43 cellular contexts compared by ENCODE assay signal in genomic region chr16:8587065-8587464, GRCh38. TPM values are rescaled to one million over a fixed set of nuclear protein-coding genes. Genes with fewer than 3 reads are reported as not detected.
"Had no signal": no experiment of that assay in that cellular context is flagged by ENCODE, and none has a peak within 500 bp of the region (broad histone marks: within the 10 kb centered on the region; RNA-seq: fewer than 3 reads in every experiment).

No MANE protein-coding gene starts in this region.

- H3K36me3 ChIP-seq: ascending aorta, brain microvascular endothelial cell, breast epithelium, cardiac muscle cell had no signal

- H3K36me3 Mint-ChIP-seq: activated naive CD4-positive, alpha-beta T cell treated with anti-CD3 and anti-CD28 coated beads, Interleukin-2, amount 10 ng/mL, durations not matched to agents 7 days and 5 days; activated naive CD4-positive, alpha-beta T cell treated with anti-CD3 and anti-CD28 coated beads, Interleukin-2, amount 50 U/mL, for 24 hours; activated naive CD4-positive, alpha-beta T cell treated with anti-CD3 and anti-CD28 coated beads, Interleukin-2, amount 50 U/mL, for 72 hours; activated naive CD8-positive, alpha-beta T cell; activated naive CD8-positive, alpha-beta T cell treated with anti-CD3 and anti-CD28 coated beads for 36 hours; activated naive CD8-positive, alpha-beta T cell treated with anti-CD3 and anti-CD28 coated beads, Interleukin-2, amount 10 ng/mL, durations not matched to agents 7 days and 5 days; brain had no signal

- H3K27ac Mint-ChIP-seq: activated naive CD4-positive, alpha-beta T cell treated with anti-CD3 and anti-CD28 coated beads for 36 hours; activated naive CD4-positive, alpha-beta T cell treated with anti-CD3 and anti-CD28 coated beads, Interleukin-2, amount 10 ng/mL, durations not matched to agents 7 days and 5 days; activated naive CD4-positive, alpha-beta T cell treated with anti-CD3 and anti-CD28 coated beads, Interleukin-2, amount 50 U/mL, for 24 hours; activated naive CD4-positive, alpha-beta T cell treated with anti-CD3 and anti-CD28 coated beads, Interleukin-2, amount 50 U/mL, for 72 hours; activated naive CD8-positive, alpha-beta T cell; activated naive CD8-positive, alpha-beta T cell treated with anti-CD3 and anti-CD28 coated beads for 36 hours; activated naive CD8-positive, alpha-beta T cell treated with anti-CD3 and anti-CD28 coated beads, Interleukin-2, amount 10 ng/mL, durations not matched to agents 7 days and 5 days; activated naive CD8-positive, alpha-beta T cell treated with anti-CD3 and anti-CD28 coated beads, Interleukin-2, amount 50 U/mL, for 24 hours; activated T-cell treated with anti-CD3 and anti-CD28 coated beads, Interleukin-2, amount 50 U/mL, for 24 hours; activated T-cell treated with anti-CD3 and anti-CD28 coated beads, Interleukin-2, amount 50 U/mL, for 72 hours; activated T-helper 1 cell treated with anti-CD3 and anti-CD28 coated beads, Interleukin-12 subunit alpha, Interleukin-12 subunit beta, Interleukin-2, Interleukin-4 antibody, amounts not matched to agents 30 ng/mL and 10 ng/mL and 1 ng/mL, durations not matched to agents 14 hours and 24 hours and 36 hours; activated T-helper 17 cell treated with anti-CD3 and anti-CD28 coated beads, Interleukin-2, amount 50 U/mL, for 72 hours; activated T-helper 2 cell treated with anti-CD3 and anti-CD28 coated beads, Interferon-gamma antibody, Interleukin-2, Interleukin-4, amounts not matched to agents 10 μg/mL and 5 μg/mL and 100 μg/mL, durations not matched to agents 14 hours and 24 hours and 36 hours; brain had no signal

- DNase-seq: activated effector memory CD4-positive, alpha-beta T cell treated with anti-CD3 and anti-CD28 coated beads, Interleukin-2, amount 50 U/mL, for 16 hours; activated effector memory CD4-positive, alpha-beta T cell treated with Interleukin-2 at 50 U/mL for 16 hours; activated gamma-delta T cell; activated gamma-delta T cell treated with Interleukin-2 at 50 U/mL for 16 hours; activated naive CD4-positive, alpha-beta T cell; activated naive CD4-positive, alpha-beta T cell treated with anti-CD3 and anti-CD28 coated beads for 36 hours; activated naive CD4-positive, alpha-beta T cell treated with anti-CD3 and anti-CD28 coated beads, Interleukin-2, amount 10 ng/mL, durations not matched to agents 7 days and 5 days; activated naive CD4-positive, alpha-beta T cell treated with anti-CD3 and anti-CD28 coated beads, Interleukin-2, amount 50 U/mL, for 16 hours; activated naive CD4-positive, alpha-beta T cell treated with Interleukin-2 at 50 U/mL for 16 hours; activated naive CD8-positive, alpha-beta T cell treated with anti-CD3 and anti-CD28 coated beads for 36 hours; activated naive CD8-positive, alpha-beta T cell treated with anti-CD3 and anti-CD28 coated beads, Interleukin-2, amount 10 ng/mL, durations not matched to agents 7 days and 5 days; activated naive CD8-positive, alpha-beta T cell treated with anti-CD3 and anti-CD28 coated beads, Interleukin-2, amount 50 U/mL, for 24 hours; activated T-cell treated with anti-CD3 and anti-CD28 coated beads, Interleukin-2, amount 50 U/mL, for 1 hour; activated T-cell treated with anti-CD3 and anti-CD28 coated beads, Interleukin-2, amount 50 U/mL, for 24 hours; activated T-cell treated with anti-CD3 and anti-CD28 coated beads, Interleukin-2, amount 50 U/mL, for 4 hours; activated T-cell treated with anti-CD3 and anti-CD28 coated beads, Interleukin-2, amount 50 U/mL, for 48 hours; activated T-cell treated with anti-CD3 and anti-CD28 coated beads, Interleukin-2, amount 50 U/mL, for 72 hours; amniotic stem cell; amygdala; anterior cingulate cortex; aorta; body of pancreas; brain microvascular endothelial cell; caudate nucleus; central memory CD4-positive, alpha-beta T cell; cerebellar nuclear complex had no signal

- H3K4me1 Mint-ChIP-seq: activated naive CD4-positive, alpha-beta T cell treated with anti-CD3 and anti-CD28 coated beads, Interleukin-2, amount 10 ng/mL, durations not matched to agents 7 days and 5 days; activated naive CD4-positive, alpha-beta T cell treated with anti-CD3 and anti-CD28 coated beads, Interleukin-2, amount 50 U/mL, for 24 hours; activated T-helper 17 cell treated with anti-CD3 and anti-CD28 coated beads, Interleukin-2, amount 50 U/mL, for 72 hours had no signal

- H3K4me3 Mint-ChIP-seq: activated naive CD4-positive, alpha-beta T cell treated with anti-CD3 and anti-CD28 coated beads for 36 hours; activated naive CD4-positive, alpha-beta T cell treated with anti-CD3 and anti-CD28 coated beads, Interleukin-2, amount 10 ng/mL, durations not matched to agents 7 days and 5 days; activated naive CD4-positive, alpha-beta T cell treated with anti-CD3 and anti-CD28 coated beads, Interleukin-2, amount 50 U/mL, for 24 hours; activated naive CD8-positive, alpha-beta T cell; activated naive CD8-positive, alpha-beta T cell treated with anti-CD3 and anti-CD28 coated beads for 36 hours; activated naive CD8-positive, alpha-beta T cell treated with anti-CD3 and anti-CD28 coated beads, Interleukin-2, amount 10 ng/mL, durations not matched to agents 7 days and 5 days; activated naive CD8-positive, alpha-beta T cell treated with anti-CD3 and anti-CD28 coated beads, Interleukin-2, amount 50 U/mL, for 24 hours; activated T-cell treated with anti-CD3 and anti-CD28 coated beads, Interleukin-2, amount 50 U/mL, for 24 hours; activated T-cell treated with anti-CD3 and anti-CD28 coated beads, Interleukin-2, amount 50 U/mL, for 4 hours; activated T-cell treated with anti-CD3 and anti-CD28 coated beads, Interleukin-2, amount 50 U/mL, for 72 hours; activated T-helper 1 cell treated with anti-CD3 and anti-CD28 coated beads, Interleukin-12 subunit alpha, Interleukin-12 subunit beta, Interleukin-2, Interleukin-4 antibody, amounts not matched to agents 30 ng/mL and 10 ng/mL and 1 ng/mL, durations not matched to agents 14 hours and 24 hours and 36 hours; activated T-helper 17 cell treated with anti-CD3 and anti-CD28 coated beads, Interleukin-2, amount 50 U/mL, for 72 hours; brain; central memory CD8-positive, alpha-beta T cell had no signal

- H3K9me3 ChIP-seq: ascending aorta, body of pancreas, breast epithelium had no signal

- H3K4me3 ChIP-seq: ascending aorta, body of pancreas, breast epithelium, cardiac muscle cell had no signal

- ATAC-seq: activated naive CD4-positive, alpha-beta T cell treated with anti-CD3 and anti-CD28 coated beads, Interleukin-2, amount 50 U/mL, for 72 hours; activated naive CD8-positive, alpha-beta T cell treated with anti-CD3 and anti-CD28 coated beads, Interleukin-2, amount 50 U/mL, for 24 hours; activated T-cell treated with anti-CD3 and anti-CD28 coated beads, Interleukin-2, amount 50 U/mL, for 4 hours; activated T-cell treated with anti-CD3 and anti-CD28 coated beads, Interleukin-2, amount 50 U/mL, for 72 hours; activated T-helper 17 cell treated with anti-CD3 and anti-CD28 coated beads, Interleukin-2, amount 50 U/mL, for 72 hours; body of pancreas had no signal

- H3K9me3 Mint-ChIP-seq: activated naive CD4-positive, alpha-beta T cell treated with anti-CD3 and anti-CD28 coated beads for 36 hours; activated naive CD4-positive, alpha-beta T cell treated with anti-CD3 and anti-CD28 coated beads, Interleukin-2, amount 10 ng/mL, durations not matched to agents 7 days and 5 days; activated naive CD4-positive, alpha-beta T cell treated with anti-CD3 and anti-CD28 coated beads, Interleukin-2, amount 50 U/mL, for 24 hours; activated naive CD4-positive, alpha-beta T cell treated with anti-CD3 and anti-CD28 coated beads, Interleukin-2, amount 50 U/mL, for 72 hours; activated naive CD8-positive, alpha-beta T cell treated with anti-CD3 and anti-CD28 coated beads for 36 hours; activated naive CD8-positive, alpha-beta T cell treated with anti-CD3 and anti-CD28 coated beads, Interleukin-2, amount 10 ng/mL, durations not matched to agents 7 days and 5 days; activated naive CD8-positive, alpha-beta T cell treated with anti-CD3 and anti-CD28 coated beads, Interleukin-2, amount 50 U/mL, for 24 hours; activated T-cell treated with anti-CD3 and anti-CD28 coated beads, Interleukin-2, amount 50 U/mL, for 24 hours; activated T-cell treated with anti-CD3 and anti-CD28 coated beads, Interleukin-2, amount 50 U/mL, for 4 hours; activated T-cell treated with anti-CD3 and anti-CD28 coated beads, Interleukin-2, amount 50 U/mL, for 72 hours; activated T-helper 1 cell treated with anti-CD3 and anti-CD28 coated beads, Interleukin-12 subunit alpha, Interleukin-12 subunit beta, Interleukin-2, Interleukin-4 antibody, amounts not matched to agents 30 ng/mL and 10 ng/mL and 1 ng/mL, durations not matched to agents 14 hours and 24 hours and 36 hours; activated T-helper 17 cell treated with anti-CD3 and anti-CD28 coated beads, Interleukin-2, amount 50 U/mL, for 72 hours; activated T-helper 2 cell treated with anti-CD3 and anti-CD28 coated beads, Interferon-gamma antibody, Interleukin-2, Interleukin-4, amounts not matched to agents 10 μg/mL and 5 μg/mL and 100 μg/mL, durations not matched to agents 14 hours and 24 hours and 36 hours; central memory CD8-positive, alpha-beta T cell had no signal

- H3K27ac ChIP-seq: ascending aorta, body of pancreas, brain microvascular endothelial cell, breast epithelium, cardiac muscle cell had no signal

RNA-seq across cellular contexts. Expression of gene TMEM114, which starts 3.2 kb away (rescaled TPM):
- total RNA-seq: activated naive CD4-positive, alpha-beta T cell treated with anti-CD3 and anti-CD28 coated beads for 36 hours; activated naive CD4-positive, alpha-beta T cell treated with anti-CD3 and anti-CD28 coated beads, Interleukin-2, amount 50 U/mL, for 72 hours; activated naive CD8-positive, alpha-beta T cell treated with anti-CD3 and anti-CD28 coated beads for 36 hours; activated naive CD8-positive, alpha-beta T cell treated with anti-CD3 and anti-CD28 coated beads, Interleukin-2, amount 10 ng/mL, durations not matched to agents 7 days and 5 days; activated T-cell treated with anti-CD3 and anti-CD28 coated beads, Interleukin-2, amount 50 U/mL, for 4 hours; activated T-cell treated with anti-CD3 and anti-CD28 coated beads, Interleukin-2, amount 50 U/mL, for 72 hours; activated T-helper 1 cell treated with anti-CD3 and anti-CD28 coated beads, Interleukin-12 subunit alpha, Interleukin-12 subunit beta, Interleukin-2, Interleukin-4 antibody, amounts not matched to agents 30 ng/mL and 10 ng/mL and 1 ng/mL, durations not matched to agents 14 hours and 24 hours and 36 hours; activated T-helper 17 cell treated with anti-CD3 and anti-CD28 coated beads, Interleukin-2, amount 50 U/mL, for 72 hours; activated T-helper 2 cell treated with anti-CD3 and anti-CD28 coated beads, Interferon-gamma antibody, Interleukin-2, Interleukin-4, amounts not matched to agents 10 μg/mL and 5 μg/mL and 100 μg/mL, durations not matched to agents 14 hours and 24 hours and 36 hours; aorta; ascending aorta; astrocyte; body of pancreas; breast epithelium; bronchial epithelial cell; cardiac muscle cell; cardiac septum; cerebellum; chondrocyte had no signal
- polyA plus RNA-seq: adipose tissue, aorta, cardiac muscle cell had no signal
